8 cellular contexts compared by ENCODE assay signal in genomic region chrX:65596270-65596669, GRCh38.
A peak's percentile ranks its signal among the peaks of the same experiment; 100 is the strongest.
DNase-seq lines count a peak whose midpoint lies in the region; ATAC-seq and TF ChIP-seq lines count a peak whose summit lies in the region.

No MANE protein-coding gene starts in this region.

- H4K20me1 ChIP-seq in HCT116 (ENCODE audit: insufficient read depth) (no peaks in the 10 kb centered on the region), GM23338 (replicated peaks; ENCODE audit: insufficient read depth) (no peaks in the 10 kb centered on the region)

- ATAC-seq in HCT116 (no peak), heart left ventricle (peak in 3 of 4 donors; percentile 8 to 56 (median 41)), GM23338 (no peak)

- no peak for TF ChIP-seq POLR2A in HCT116 (IDR thresholded peaks at IDR 0.05; ENCODE audit: borderline replicate concordance, extremely low read depth, insufficient read depth, insufficient read length)
- no peak for TF ChIP-seq POLR2A in heart left ventricle (IDR thresholded peaks at IDR 0.05)

- intact Hi-C loops in HCT116 (cut with micrococcal nuclease) (loop anchor here (5.0 kb wide), 1 partner anchor 106 kb away; no protein-coding TSS in a partner anchor), heart left ventricle (cut with DNase I) (loop anchor here in 8 of 10 donors (5.0 to 10.0 kb wide), 9 partner anchors 46 to 391 kb away; partner anchors contain the start of gene MSN (in 4 of the 8))
- intact Hi-C loops in activated T-helper 1 cell treated with anti-CD3 and anti-CD28 coated beads, Interleukin-12 subunit alpha, Interleukin-12 subunit beta, Interleukin-2, Interleukin-4 antibody, amounts not matched to agents 30 ng/mL and 10 ng/mL and 1 ng/mL, durations not matched to agents 14 hours and 24 hours and 36 hours (cut with micrococcal nuclease) = loop anchor here (1.0 to 5.0 kb wide), 4 partner anchors 11 to 1131 kb away; no protein-coding TSS in a partner anchor

- no peaks in the 10 kb centered on the region for H3F3A ChIP-seq in GM23338 (replicated peaks; ENCODE audit: low read depth)

- CTCF ChIA-PET in HCT116 (lab: Charles Lee) = interaction anchor here (1.1 kb wide), 1 partner anchor 122 kb away, joined by 3 read pairs; no protein-coding TSS in a partner anchor

- DNase-seq in GDM1 (lab: John Stamatoyannopoulos, UW) = peak; percentile 62
- DNase-seq in HCT116 (ENCODE audit: low read depth, low spot score) = no peak
- DNase-seq in MV-4-11 (lab: John Stamatoyannopoulos, UW) = peak; percentile 66
- peak; percentile 42 for DNase-seq in activated T-helper 1 cell treated with anti-CD3 and anti-CD28 coated beads, Interleukin-12 subunit alpha, Interleukin-12 subunit beta, Interleukin-2, Interleukin-4 antibody, amounts not matched to agents 30 ng/mL and 10 ng/mL and 1 ng/mL, durations not matched to agents 14 hours and 24 hours and 36 hours (ENCODE audit: low spot score)
- no peak for DNase-seq in heart left ventricle
- DNase-seq in stimulated activated CD8-positive, alpha-beta memory T cell treated with anti-CD3 and anti-CD28 coated beads, Interleukin-12 subunit alpha, Interleukin-12 subunit beta, amount 100 ng/mL, for 4 hours (ENCODE audit: low read depth) = peak; percentile 31
- no peak for DNase-seq in GM23338 (ENCODE audit: low spot score)
- DNase-seq in WERI-Rb-1 = no peak

- H3K9me2 ChIP-seq in HCT116 (ENCODE audit: insufficient read depth) (no peaks in the 10 kb centered on the region), GM23338 (ENCODE audit: insufficient read depth) (no peaks in the 10 kb centered on the region)

- H3K36me3 ChIP-seq in HCT116 (ENCODE audit: control insufficient read depth in 1 of 2, insufficient read depth in 2 of 2, low read length in 2 of 2) (no peaks in the 10 kb centered on the region), heart left ventricle (no peaks in the 10 kb centered on the region), GM23338 (ENCODE audit: insufficient read depth) (no peaks in the 10 kb centered on the region), WERI-Rb-1 (no peaks in the 10 kb centered on the region)

- peak overlapping the region; percentile 96 for H3K27ac Mint-ChIP-seq in activated T-helper 1 cell treated with anti-CD3 and anti-CD28 coated beads, Interleukin-12 subunit alpha, Interleukin-12 subunit beta, Interleukin-2, Interleukin-4 antibody, amounts not matched to agents 30 ng/mL and 10 ng/mL and 1 ng/mL, durations not matched to agents 14 hours and 24 hours and 36 hours
- no peak overlapping the region for H3K27ac Mint-ChIP-seq in GM23338

- peak overlapping the region; percentile 65 for H3K4me3 Mint-ChIP-seq in activated T-helper 1 cell treated with anti-CD3 and anti-CD28 coated beads, Interleukin-12 subunit alpha, Interleukin-12 subunit beta, Interleukin-2, Interleukin-4 antibody, amounts not matched to agents 30 ng/mL and 10 ng/mL and 1 ng/mL, durations not matched to agents 14 hours and 24 hours and 36 hours
- H3K4me3 Mint-ChIP-seq in GM23338 = no peak overlapping the region

- no peaks in the 10 kb centered on the region for H3K79me2 ChIP-seq in HCT116 (ENCODE audit: insufficient read depth, low read length)
- no peaks in the 10 kb centered on the region for H3K79me2 ChIP-seq in GM23338 (replicated peaks; ENCODE audit: insufficient read depth)

- no peak overlapping the region for H3K4me3 ChIP-seq in HCT116 (replicated peaks in 1 of 2; ENCODE audit: low read depth in 1 of 2, low read length in 2 of 2)
- H3K4me3 ChIP-seq in heart left ventricle = no peak overlapping the region
- no peak overlapping the region for H3K4me3 ChIP-seq in GM23338
- no peak overlapping the region for H3K4me3 ChIP-seq in WERI-Rb-1 (ENCODE audit: low read depth, low read length)

- no peaks in the 10 kb centered on the region for H3K27me3 Mint-ChIP-seq in activated T-helper 1 cell treated with anti-CD3 and anti-CD28 coated beads, Interleukin-12 subunit alpha, Interleukin-12 subunit beta, Interleukin-2, Interleukin-4 antibody, amounts not matched to agents 30 ng/mL and 10 ng/mL and 1 ng/mL, durations not matched to agents 14 hours and 24 hours and 36 hours (ENCODE audit: insufficient read depth)
- peaks cover 5% of the 10 kb centered on the region for H3K27me3 Mint-ChIP-seq in GM23338 (ENCODE audit: insufficient read depth, low read depth, poor library complexity)

- H3K9ac ChIP-seq in HCT116 (ENCODE audit: low read length) = no peak overlapping the region

- H3K9me3 ChIP-seq in HCT116 (ENCODE audit: control insufficient read depth in 1 of 2, insufficient read depth in 1 of 2, low read depth in 1 of 2, low read length in 2 of 2) = no peaks in the 10 kb centered on the region
- no peaks in the 10 kb centered on the region for H3K9me3 ChIP-seq in heart left ventricle
- no peaks in the 10 kb centered on the region for H3K9me3 ChIP-seq in WERI-Rb-1 (ENCODE audit: severe bottlenecking)

- H2AFZ ChIP-seq in HCT116 (ENCODE audit: low read depth, low read length, poor library complexity, severe bottlenecking) (no peak overlapping the region), GM23338 (no peak overlapping the region)

- H3K4me2 ChIP-seq in HCT116 (ENCODE audit: low read length) (peak overlapping the region; percentile 24), GM23338 (no peak overlapping the region)

- H3K4me1 Mint-ChIP-seq in activated T-helper 1 cell treated with anti-CD3 and anti-CD28 coated beads, Interleukin-12 subunit alpha, Interleukin-12 subunit beta, Interleukin-2, Interleukin-4 antibody, amounts not matched to agents 30 ng/mL and 10 ng/mL and 1 ng/mL, durations not matched to agents 14 hours and 24 hours and 36 hours (ENCODE audit: low read depth) = peaks cover 60% of the 10 kb centered on the region
- 0 out of 3 replicates have a peak, but pooled peaks cover 2% of the 10 kb centered on the region for H3K4me1 Mint-ChIP-seq in GM23338

- RAD21 ChIA-PET in HCT116 (lab: Charles Lee; ENCODE audit: low non-redundant PET in 1 of 2, low total read pairs in 2 of 2, uncharacterized antibody in 2 of 2, unreplicated experiment in 2 of 2) = interaction anchor here in 1 of 2 experiments (0.8 kb wide), 1 partner anchor 108 kb away, joined by 7 read pairs; no protein-coding TSS in a partner anchor

- POLR2A ChIA-PET in HCT116 (lab: Charles Lee) = no interaction called here

- H3K36me3 Mint-ChIP-seq in activated T-helper 1 cell treated with anti-CD3 and anti-CD28 coated beads, Interleukin-12 subunit alpha, Interleukin-12 subunit beta, Interleukin-2, Interleukin-4 antibody, amounts not matched to agents 30 ng/mL and 10 ng/mL and 1 ng/mL, durations not matched to agents 14 hours and 24 hours and 36 hours (ENCODE audit: low read depth) = peaks cover 1% of the 10 kb centered on the region
- H3K36me3 Mint-ChIP-seq in GM23338 (ENCODE audit: low read depth) = no peaks in the 10 kb centered on the region; the same call in 2 of the 3 replicates

- H3K9me3 Mint-ChIP-seq in activated T-helper 1 cell treated with anti-CD3 and anti-CD28 coated beads, Interleukin-12 subunit alpha, Interleukin-12 subunit beta, Interleukin-2, Interleukin-4 antibody, amounts not matched to agents 30 ng/mL and 10 ng/mL and 1 ng/mL, durations not matched to agents 14 hours and 24 hours and 36 hours = no peaks in the 10 kb centered on the region
- H3K9me3 Mint-ChIP-seq in GM23338 = no peaks in the 10 kb centered on the region

- H3K27ac ChIP-seq in HCT116 (ENCODE audit: low read depth, low read length) = no peak overlapping the region
- H3K27ac ChIP-seq in heart left ventricle = peak overlapping the region; percentile 54 to 89 (median 83)
- no peak overlapping the region for H3K27ac ChIP-seq in GM23338 (ENCODE audit: low read depth)
- H3K27ac ChIP-seq in WERI-Rb-1 = no peak overlapping the region

- TF ChIP-seq CTCF in HCT116 (IDR thresholded peaks at IDR 0.05 in 2 of 3, conservative IDR thresholded peaks at IDR 0.05 in 1 of 3; ENCODE audit: borderline replicate concordance in 1 of 3, insufficient read depth in 1 of 3, low read depth in 2 of 3, low read length in 2 of 3) = no peak
- TF ChIP-seq CTCF in heart left ventricle (IDR thresholded peaks at IDR 0.05) = no peak
- no peak for TF ChIP-seq CTCF in GM23338 (conservative IDR thresholded peaks at IDR 0.05; ENCODE audit: low read depth in 2 of 2)
- no peak for TF ChIP-seq CTCF in WERI-Rb-1 (IDR thresholded peaks at IDR 0.05; ENCODE audit: low read depth, low read length)

- no peaks in the 10 kb centered on the region for H3K27me3 ChIP-seq in HCT116 (ENCODE audit: insufficient read depth, low read length)
- peaks cover 0 to 17% (median 0%) of the 10 kb centered on the region in 9 donors for H3K27me3 ChIP-seq in heart left ventricle
- H3K27me3 ChIP-seq in GM23338 (ENCODE audit: insufficient read depth) = no peaks in the 10 kb centered on the region
- peaks cover 7% of the 10 kb centered on the region for H3K27me3 ChIP-seq in WERI-Rb-1 (ENCODE audit: insufficient read depth, low read depth, severe bottlenecking)

- WGBS in heart left ventricle, 4 donors = 31 to 53% (median 43%) methylated on average over 2 of the region's 2 CpGs

- no TSS peak for BruUV-seq in HCT116 (replicated peaks; lab: Mats Ljungman, UMichigan)

- H3K4me1 ChIP-seq in HCT116 (ENCODE audit: control insufficient read depth in 1 of 2, insufficient read depth in 2 of 2, low read length in 2 of 2) (peaks cover 5 to 11% of the 10 kb centered on the region in 2 experiments; a peak in 3 of 4 replicates), heart left ventricle (peaks cover 0 to 48% (median 17%) of the 10 kb centered on the region in 12 donors), GM23338 (ENCODE audit: insufficient read depth) (no peaks in the 10 kb centered on the region)

- no peak for TF ChIP-seq RAD21 in HCT116 (IDR thresholded peaks at IDR 0.05; ENCODE audit: low read depth)

TF ChIP-seq in HCT116, 20 proteins besides CTCF, POLR2A, EP300 and RAD21 (continues in another document):
- no peak for TF ChIP-seq SP1 (IDR thresholded peaks at IDR 0.05; ENCODE audit: low read depth)
- no peak for TF ChIP-seq CBX3 (IDR thresholded peaks at IDR 0.05; ENCODE audit: low read depth)
- TF ChIP-seq TCF7L2 (IDR thresholded peaks at IDR 0.05; ENCODE audit: borderline replicate concordance, extremely low read depth, insufficient read depth, insufficient read length) = no peak
- TF ChIP-seq SIN3A (IDR thresholded peaks at IDR 0.05; ENCODE audit: low read depth) = no peak
- TF ChIP-seq ELF1 (IDR thresholded peaks at IDR 0.05; ENCODE audit: borderline replicate concordance, low read depth) = no peak
- TF ChIP-seq SRF (IDR thresholded peaks at IDR 0.05; ENCODE audit: low read depth) = no peak

TF ChIP-seq in GM23338, 12 proteins besides CTCF, POLR2A, EP300 and RAD21 (continues in another document):
- no peak for TF ChIP-seq JUNB (IDR thresholded peaks at IDR 0.05; ENCODE audit: unreplicated experiment)

Comparison
In these comparisons a context has a peak if more than half of its experiments do, and no peak if none do; other contexts are left out.
1. DNase-seq: peak in GDM1 (single experiment), MV-4-11 (single experiment), activated T-helper 1 cell treated with anti-CD3 and anti-CD28 coated beads, Interleukin-12 subunit alpha, Interleukin-12 subunit beta, Interleukin-2, Interleukin-4 antibody, amounts not matched to agents 30 ng/mL and 10 ng/mL and 1 ng/mL, durations not matched to agents 14 hours and 24 hours and 36 hours (single experiment) and stimulated activated CD8-positive, alpha-beta memory T cell treated with anti-CD3 and anti-CD28 coated beads, Interleukin-12 subunit alpha, Interleukin-12 subunit beta, amount 100 ng/mL, for 4 hours (single experiment); none in HCT116 (single experiment), heart left ventricle (0 of 5), GM23338 (single experiment) and WERI-Rb-1 (single experiment).
2. ATAC-seq: peak in heart left ventricle (3 of 4); none in HCT116 (single experiment) and GM23338 (single experiment).
3. H3K27ac ChIP-seq: peak in heart left ventricle (12 of 12); none in HCT116 (single experiment), GM23338 (single experiment) and WERI-Rb-1 (single experiment).